ENCODE assay signal across 8 cellular contexts in genomic region chr21:27802816-27803475, GRCh38.
DNase-seq lines count a peak whose midpoint lies in the region; ATAC-seq and TF ChIP-seq lines count a peak whose summit lies in the region.

No MANE protein-coding gene starts in this region.

- DNase-seq in AG08395 (ENCODE audit: low spot score) (peak; percentile 58), GM06990 (ENCODE audit: extremely low read depth, insufficient read length) (no peak), MG63 (peak; percentile 5), adipocyte (ENCODE audit: low read depth) (peak; percentile 58), islet precursor cell (peak; percentile 70), upper lobe of right lung (no peak)

- H3K36me3 ChIP-seq in GM06990 (ENCODE audit: control insufficient read depth, insufficient read depth, low read length) (no peaks in the 10 kb centered on the region), MG63 (no peaks in the 10 kb centered on the region), adipocyte (ENCODE audit: control insufficient read depth, insufficient read depth, low read length, severe bottlenecking) (no peaks in the 10 kb centered on the region), upper lobe of right lung (no peaks in the 10 kb centered on the region)

- H3K9ac ChIP-seq in adipocyte (ENCODE audit: low read length), result no peak overlapping the region

- peak; percentile 78 for ATAC-seq in upper lobe of right lung
- no peak for ATAC-seq in HG03439 (IDR thresholded peaks at IDR 0.05; ENCODE audit: unreplicated experiment)
- ATAC-seq in GM19324 (IDR thresholded peaks at IDR 0.05; ENCODE audit: low FRiP score, unreplicated experiment), result no peak

- peak; percentile 58 for TF ChIP-seq CTCF in GM06990 (IDR thresholded peaks at IDR 0.05; ENCODE audit: insufficient read depth, low read length, poor library complexity, severe bottlenecking)
- TF ChIP-seq CTCF in upper lobe of right lung (IDR thresholded peaks at IDR 0.05), result peak; percentile 67

- H3K4me1 ChIP-seq in adipocyte (ENCODE audit: control insufficient read depth, insufficient read depth, low read length), result peaks cover 25% of the 10 kb centered on the region
- no peaks in the 10 kb centered on the region for H3K4me1 ChIP-seq in upper lobe of right lung

- H3K4me3 ChIP-seq in GM06990 (replicated peaks; ENCODE audit: low read depth, low read length), result no peak overlapping the region
- no peak overlapping the region for H3K4me3 ChIP-seq in MG63
- H3K4me3 ChIP-seq in adipocyte (ENCODE audit: low read length), result peak overlapping the region; percentile 47
- H3K4me3 ChIP-seq in upper lobe of right lung, result no peak overlapping the region

- H3K9me3 ChIP-seq in MG63, result no peaks in the 10 kb centered on the region
- no peaks in the 10 kb centered on the region for H3K9me3 ChIP-seq in adipocyte (ENCODE audit: control insufficient read depth, low read length)
- no peaks in the 10 kb centered on the region for H3K9me3 ChIP-seq in upper lobe of right lung

- no peak overlapping the region for H3K27ac ChIP-seq in upper lobe of right lung

- H3K27me3 ChIP-seq in GM06990 (replicated peaks; ENCODE audit: control insufficient read depth, insufficient read depth, low read length) (no peaks in the 10 kb centered on the region), MG63 (no peaks in the 10 kb centered on the region), adipocyte (replicated peaks; ENCODE audit: control insufficient read depth, insufficient read depth, low read length) (no peaks in the 10 kb centered on the region), upper lobe of right lung (no peaks in the 10 kb centered on the region)

- intact Hi-C loops in upper lobe of right lung (cut with DNase I), result no loop called here

Comparison
In these comparisons a context has a peak if more than half of its experiments do, and no peak if none do; other contexts are left out.
1. DNase-seq: peak in AG08395 (single experiment), MG63 (single experiment), adipocyte (single experiment) and islet precursor cell (single experiment); none in GM06990 (single experiment) and upper lobe of right lung (single experiment).